Comparison of ENCODE assay signal across 28 cellular contexts in genomic region chr5:150057511-150057910, GRCh38. TPM values are rescaled to one million over a fixed set of nuclear protein-coding genes. Genes with fewer than 3 reads are reported as not detected.
DNase-seq lines count a peak whose midpoint lies in the region; ATAC-seq, FAIRE-seq and TF ChIP-seq lines count a peak whose summit lies in the region.
"Had no signal": no experiment of that assay in that cellular context is flagged by ENCODE, and none has a peak within 500 bp of the region (broad histone marks: within the 10 kb centered on the region; RNA-seq: fewer than 3 reads in every experiment).

No MANE protein-coding gene starts in this region.

- no peak overlapping the region for H3K4ac ChIP-seq in H1 (replicated peaks; ENCODE audit: insufficient read length, low read depth, low read length)

- H3K4me2 ChIP-seq in H1 (ENCODE audit: insufficient read depth in 1 of 2, low read depth in 2 of 2, low read length in 2 of 2) = peak overlapping the region; percentile 15 to 35; a peak in 2 of 4 replicates

- no peaks in the 10 kb centered on the region for H3K27me3 Mint-ChIP-seq in osteocyte (ENCODE audit: unreplicated experiment)
- H3K27me3 Mint-ChIP-seq in activated T-helper 2 cell treated with anti-CD3 and anti-CD28 coated beads, Interferon-gamma antibody, Interleukin-2, Interleukin-4, amounts not matched to agents 10 μg/mL and 5 μg/mL and 100 μg/mL, durations not matched to agents 14 hours and 24 hours and 36 hours (ENCODE audit: low read depth) = no peaks in the 10 kb centered on the region
- H3K27me3 Mint-ChIP-seq in naive thymus-derived CD8-positive, alpha-beta T cell = no peaks in the 10 kb centered on the region
- H3K27me3 Mint-ChIP-seq: activated naive CD4-positive, alpha-beta T cell treated with anti-CD3 and anti-CD28 coated beads, Interleukin-2, amount 50 U/mL, for 24 hours had no signal

- TF ChIP-seq RAD21 in H1 (IDR thresholded peaks at IDR 0.05 in 1 of 2, conservative IDR thresholded peaks at IDR 0.05 in 1 of 2; ENCODE audit: low read depth in 2 of 2, low read length in 2 of 2) = no peak

- H3K79me2 ChIP-seq in ACC112 (ENCODE audit: control insufficient read depth, insufficient read depth, low read length, unreplicated experiment) = no peaks in the 10 kb centered on the region
- no peaks in the 10 kb centered on the region for H3K79me2 ChIP-seq in H1 (ENCODE audit: control insufficient read depth in 1 of 2, insufficient read depth in 2 of 2, low read length in 2 of 2)

- H2AFZ ChIP-seq in ACC112 (ENCODE audit: low read length, unreplicated experiment) (no peak overlapping the region), H1 (ENCODE audit: low read length) (no peak overlapping the region)

- H3K23me2 ChIP-seq in H1 (ENCODE audit: low read depth, low read length) = no peaks in the 10 kb centered on the region

- no peak overlapping the region for H3K4me3 Mint-ChIP-seq in osteocyte (ENCODE audit: unreplicated experiment)
- no peak overlapping the region for H3K4me3 Mint-ChIP-seq in activated T-helper 2 cell treated with anti-CD3 and anti-CD28 coated beads, Interferon-gamma antibody, Interleukin-2, Interleukin-4, amounts not matched to agents 10 μg/mL and 5 μg/mL and 100 μg/mL, durations not matched to agents 14 hours and 24 hours and 36 hours (ENCODE audit: low read depth)
- H3K4me3 Mint-ChIP-seq in naive thymus-derived CD8-positive, alpha-beta T cell = no peak overlapping the region
- H3K4me3 Mint-ChIP-seq: activated naive CD4-positive, alpha-beta T cell treated with anti-CD3 and anti-CD28 coated beads, Interleukin-2, amount 50 U/mL, for 24 hours; activated T-cell treated with anti-CD3 and anti-CD28 coated beads, Interleukin-2, amount 50 U/mL, for 72 hours had no signal

- TF ChIP-seq EP300 in H1 (IDR thresholded peaks at IDR 0.05; ENCODE audit: borderline replicate concordance in 1 of 2, low read depth in 2 of 2, low read length in 2 of 2) = no peak

- H2BK5ac ChIP-seq in H1 (ENCODE audit: low read depth, low read length) = no peak overlapping the region

- no peak overlapping the region for H3K14ac ChIP-seq in H1 (ENCODE audit: insufficient read length)

- FAIRE-seq in H1 (lab: Jason Lieb, UNC) = no peak
- FAIRE-seq: endometrium, frontal cortex had no signal

- H4K20me1 ChIP-seq in H1 (replicated peaks in 1 of 2; ENCODE audit: control insufficient read depth in 1 of 2, insufficient read depth in 2 of 2, low read length in 2 of 2) = peaks cover 0 to 9% of the 10 kb centered on the region in 2 experiments

- no peak overlapping the region for H2BK15ac ChIP-seq in H1 (ENCODE audit: low read length)

- no peak overlapping the region for H3K18ac ChIP-seq in H1 (ENCODE audit: extremely low read depth, low read length)

- no peak overlapping the region for H3K23ac ChIP-seq in H1 (ENCODE audit: insufficient read length)

- no peak for TF ChIP-seq POLR2A in H1 (IDR thresholded peaks at IDR 0.05; ENCODE audit: control extremely low read depth in 1 of 2, low read depth in 2 of 2, low read length in 2 of 2)

- H3K36me3 ChIP-seq in ACC112 (ENCODE audit: insufficient read depth, low read length) (peaks cover 12% of the 10 kb centered on the region; the same call in 1 of the 2 replicates), H7 (replicated peaks; ENCODE audit: control insufficient read depth, insufficient read depth, low read length) (peaks cover 9% of the 10 kb centered on the region), H1 (ENCODE audit: control insufficient read depth in 2 of 4, insufficient read depth in 4 of 4, low read length in 3 of 4) (peaks cover 2 to 16% (median 5%) of the 10 kb centered on the region in 4 experiments; a peak in 5 of 8 replicates)

- no peak overlapping the region for H4K5ac ChIP-seq in H1 (ENCODE audit: insufficient read length, low read depth, low read length)

- H4K91ac ChIP-seq in H1 (replicated peaks; ENCODE audit: insufficient read length, low read length) = no peak overlapping the region

- H3K36me3 Mint-ChIP-seq in osteocyte (ENCODE audit: unreplicated experiment) = peaks cover 12% of the 10 kb centered on the region
- H3K36me3 Mint-ChIP-seq in activated T-helper 2 cell treated with anti-CD3 and anti-CD28 coated beads, Interferon-gamma antibody, Interleukin-2, Interleukin-4, amounts not matched to agents 10 μg/mL and 5 μg/mL and 100 μg/mL, durations not matched to agents 14 hours and 24 hours and 36 hours (ENCODE audit: low read depth) = peaks cover 26% of the 10 kb centered on the region
- H3K36me3 Mint-ChIP-seq in naive thymus-derived CD8-positive, alpha-beta T cell = peaks cover 0 to 16% (median 5%) of the 10 kb centered on the region in 3 donors

- H3K4me1 ChIP-seq in ACC112 (ENCODE audit: control insufficient read depth, insufficient read depth, low read length, unreplicated experiment) (peaks cover 30% of the 10 kb centered on the region), H1 (replicated peaks in 1 of 4; ENCODE audit: control insufficient read depth in 3 of 4, insufficient read depth in 4 of 4, low read length in 3 of 4) (peaks cover 0 to 6% (median 2%) of the 10 kb centered on the region in 4 experiments; a peak in 4 of 7 replicates)
- H3K4me1 ChIP-seq: ascending aorta had no signal

- no peak overlapping the region for H2BK120ac ChIP-seq in H1 (replicated peaks; ENCODE audit: low read depth, low read length)

- H3K4me1 Mint-ChIP-seq in osteocyte (ENCODE audit: unreplicated experiment) = peaks cover 24% of the 10 kb centered on the region
- H3K4me1 Mint-ChIP-seq in activated T-helper 2 cell treated with anti-CD3 and anti-CD28 coated beads, Interferon-gamma antibody, Interleukin-2, Interleukin-4, amounts not matched to agents 10 μg/mL and 5 μg/mL and 100 μg/mL, durations not matched to agents 14 hours and 24 hours and 36 hours (ENCODE audit: low read depth) = peaks cover 14% of the 10 kb centered on the region
- peaks cover 0 to 2% (median 0%) of the 10 kb centered on the region in 4 donors for H3K4me1 Mint-ChIP-seq in naive thymus-derived CD8-positive, alpha-beta T cell
- H3K4me1 Mint-ChIP-seq: activated naive CD4-positive, alpha-beta T cell treated with anti-CD3 and anti-CD28 coated beads, Interleukin-2, amount 50 U/mL, for 24 hours had no signal

- H3K27ac ChIP-seq in ACC112 (ENCODE audit: low read depth, low read length) (peak overlapping the region; percentile 70; the same call in 1 of the 2 replicates), H1 (ENCODE audit: low read depth, low read length) (no peak overlapping the region)
- H3K27ac ChIP-seq: lower lobe of right lung had no signal

- H2BK20ac ChIP-seq in H1 (ENCODE audit: low read length) = no peak overlapping the region

- TF ChIP-seq CTCF in H1 (IDR thresholded peaks at IDR 0.05; ENCODE audit: control extremely low read depth in 1 of 3, insufficient read depth in 1 of 3, low read depth in 1 of 3, low read length in 3 of 3) (no peak), osteocyte (IDR thresholded peaks at IDR 0.05) (no peak)

- CTCF ChIA-PET in H1 (lab: Charles Lee; ENCODE audit: partially characterized antibody) = interaction anchor here (0.8 to 1.8 kb wide), 5 partner anchors 9 to 104 kb away, joined by 3 to 6 read pairs (median 4); no protein-coding TSS in a partner anchor
- CTCF ChIA-PET in HEK293T (lab: Yijun Ruan, JAX) = no interaction called here

- peak; percentile 56 for DNase-seq in H7
- no peak for DNase-seq in H1 (ENCODE audit: low read depth in 1 of 2, low spot score in 2 of 2)
- no peak for DNase-seq in osteocyte (ENCODE audit: extremely low spot score, unreplicated experiment)
- no peak for DNase-seq in HEK293T (ENCODE audit: extremely low spot score)
- no peak for DNase-seq in activated T-helper 2 cell treated with anti-CD3 and anti-CD28 coated beads, Interferon-gamma antibody, Interleukin-2, Interleukin-4, amounts not matched to agents 10 μg/mL and 5 μg/mL and 100 μg/mL, durations not matched to agents 14 hours and 24 hours and 36 hours (ENCODE audit: low spot score)
- DNase-seq in naive thymus-derived CD8-positive, alpha-beta T cell = no peak
- DNase-seq: activated CD4-positive, alpha-beta T cell treated with anti-CD3 and anti-CD28 coated beads, Interleukin-2, amount 50 U/mL, for 1 hour; activated T-cell treated with anti-CD3 and anti-CD28 coated beads, Interleukin-2, amount 50 U/mL, for 72 hours; C1 segment of cervical spinal cord; central memory CD4-positive, alpha-beta T cell; dermis blood vessel endothelial cell; DND-41; kidney glomerular epithelial cell; lower lobe of right lung; NCI-H1105; NCI-H187 treated with DMSO at 0.1 percent for 48 hours; NCI-H526 treated with DMSO at 0.1 percent for 48 hours; SHP77 treated with DMSO at 0.1 percent for 48 hours; stimulated activated CD8-positive, alpha-beta memory T cell treated with anti-CD3 and anti-CD28 coated beads, Interleukin-4, amount 100 ng/mL, for 48 hours; T1000 had no signal

- no peak overlapping the region for H2AK5ac ChIP-seq in H1 (ENCODE audit: low read depth, low read length)

- no peak overlapping the region for H3K4me3 ChIP-seq in ACC112 (ENCODE audit: low read depth, low read length)
- no peak overlapping the region for H3K4me3 ChIP-seq in H7 (ENCODE audit: insufficient read depth, low read depth, low read length)
- no peak overlapping the region for H3K4me3 ChIP-seq in H1 (ENCODE audit: extremely low read depth in 1 of 4, insufficient read depth in 2 of 4, low read depth in 3 of 4, low read length in 4 of 4)
- H3K4me3 ChIP-seq: ascending aorta, lower lobe of right lung, upper lobe of left lung had no signal

- peak overlapping the region; percentile 3 for H3K27ac Mint-ChIP-seq in osteocyte (ENCODE audit: unreplicated experiment)
- no peak overlapping the region for H3K27ac Mint-ChIP-seq in activated T-helper 2 cell treated with anti-CD3 and anti-CD28 coated beads, Interferon-gamma antibody, Interleukin-2, Interleukin-4, amounts not matched to agents 10 μg/mL and 5 μg/mL and 100 μg/mL, durations not matched to agents 14 hours and 24 hours and 36 hours
- peak overlapping the region in 4 of 10 donors; percentile 4 to 38 (median 29) for H3K27ac Mint-ChIP-seq in naive thymus-derived CD8-positive, alpha-beta T cell
- H3K27ac Mint-ChIP-seq: activated T-cell treated with anti-CD3 and anti-CD28 coated beads, Interleukin-2, amount 50 U/mL, for 72 hours had no signal

- H2BK12ac ChIP-seq in H1 (ENCODE audit: low read depth, low read length) = no peak overlapping the region

- no peaks in the 10 kb centered on the region for H3K9me3 ChIP-seq in H1 (ENCODE audit: insufficient read depth in 2 of 2, low read depth in 1 of 2, low read length in 1 of 2)
- H3K9me3 ChIP-seq: ascending aorta, lower lobe of right lung, upper lobe of left lung had no signal

- H3K9ac ChIP-seq in H1 (replicated peaks in 1 of 4; ENCODE audit: extremely low read depth in 1 of 4, low read depth in 3 of 4, low read length in 3 of 4) = no peak overlapping the region; a peak in 2 of 7 replicates

- WGBS in H1 (ENCODE audit: extremely low coverage in 1 of 2, insufficient coverage in 1 of 2, insufficient read length in 1 of 2, insufficient replicate concordance in 2 of 2, low coverage in 1 of 2, low lambda C conversion rate in 2 of 2, missing lambda C conversion rate in 1 of 2), 2 experiments = 86% methylated on average over 2 of the region's 2 CpGs; no CpG with 5 or more reads in 1 of the 2 experiments

- no peaks in the 10 kb centered on the region for H3K9me3 Mint-ChIP-seq in osteocyte (ENCODE audit: unreplicated experiment)
- H3K9me3 Mint-ChIP-seq in activated T-helper 2 cell treated with anti-CD3 and anti-CD28 coated beads, Interferon-gamma antibody, Interleukin-2, Interleukin-4, amounts not matched to agents 10 μg/mL and 5 μg/mL and 100 μg/mL, durations not matched to agents 14 hours and 24 hours and 36 hours = no peaks in the 10 kb centered on the region
- no peaks in the 10 kb centered on the region for H3K9me3 Mint-ChIP-seq in naive thymus-derived CD8-positive, alpha-beta T cell
- H3K9me3 Mint-ChIP-seq: activated naive CD4-positive, alpha-beta T cell treated with anti-CD3 and anti-CD28 coated beads, Interleukin-2, amount 50 U/mL, for 24 hours; activated T-cell treated with anti-CD3 and anti-CD28 coated beads, Interleukin-2, amount 50 U/mL, for 72 hours had no signal

- POLR2A ChIA-PET in H1 (lab: Charles Lee; ENCODE audit: partially characterized antibody) (interaction anchor here (1.4 to 1.8 kb wide), 2 partner anchors 10 to 11 kb away, joined by 3 to 6 read pairs; no protein-coding TSS in a partner anchor), HEK293T (lab: Yijun Ruan, JAX) (no interaction called here)
- POLR2A ChIA-PET in naive thymus-derived CD8-positive, alpha-beta T cell (lab: Charles Lee) = no interaction called here

- no peak overlapping the region for H4K8ac ChIP-seq in H1 (ENCODE audit: extremely low read depth, insufficient read depth, low read length)

- intact Hi-C loops in activated T-helper 2 cell treated with anti-CD3 and anti-CD28 coated beads, Interferon-gamma antibody, Interleukin-2, Interleukin-4, amounts not matched to agents 10 μg/mL and 5 μg/mL and 100 μg/mL, durations not matched to agents 14 hours and 24 hours and 36 hours (cut with micrococcal nuclease) = no loop called here

- no peak for ATAC-seq in naive thymus-derived CD8-positive, alpha-beta T cell
- ATAC-seq in HG03159 (IDR thresholded peaks at IDR 0.05; ENCODE audit: unreplicated experiment) = no peak
- ATAC-seq: activated T-cell treated with anti-CD3 and anti-CD28 coated beads, Interleukin-2, amount 50 U/mL, for 72 hours; lower lobe of right lung had no signal

- H3K79me1 ChIP-seq in H1 (ENCODE audit: low read depth, low read length) = no peaks in the 10 kb centered on the region

- H3K27me3 ChIP-seq in ACC112 (ENCODE audit: insufficient read depth, low read length) = no peaks in the 10 kb centered on the region
- no peaks in the 10 kb centered on the region; the same call in 1 of the 2 replicates for H3K27me3 ChIP-seq in H7 (ENCODE audit: control insufficient read depth, insufficient read depth, low read length)
- peaks cover 0 to 2% (median 0%) of the 10 kb centered on the region in 4 experiments; a peak in 2 of 7 replicates for H3K27me3 ChIP-seq in H1 (replicated peaks in 1 of 4; ENCODE audit: control insufficient read depth in 3 of 4, extremely low read depth in 1 of 4, insufficient read depth in 3 of 4, low read length in 3 of 4)
- H3K27me3 ChIP-seq: ascending aorta, upper lobe of left lung had no signal

- H3K56ac ChIP-seq in H1 (replicated peaks; ENCODE audit: insufficient read length, low read depth, low read length) = no peak overlapping the region

RNA-seq across cellular contexts. Expression of gene CSF1R, which starts 28.8 kb away (rescaled TPM):
- not detected in 2 replicates for total RNA-seq in H7 (2014; rRNA removed; shearing (Covaris generic))
- not detected in 2 replicates for total RNA-seq in H1 (2021; fragmentation: NEBNext Ultra II Directional; extraction: Animal tissue kit (Norgen Biotek cat#: 25700))
- 0.12 TPM in 1 of 2 replicates, not detected in the other for polyA plus RNA-seq in H1 (2011; rRNA removed)
- not detected for polyA plus RNA-seq in H1 (2011; cell fraction: cytosol; rRNA removed)
- polyA plus RNA-seq in H1 (2011; cell fraction: nucleus; rRNA removed) = not detected
- 0.14 TPM in 1 of 4 replicates, not detected in the others for polyA plus RNA-seq in H1 (2012, experiment 1 of 2)
- polyA plus RNA-seq in H1 (2012, experiment 2 of 2) = 0.08 TPM
- 0.08 TPM for polyA plus RNA-seq in H1 (2013, experiment 1 of 2)
- 0.04 TPM for polyA plus RNA-seq in H1 (2013, experiment 2 of 2)
- polyA minus RNA-seq in H1 (2011; rRNA and poly(A)+ RNA removed) = not detected in 2 replicates
- not detected for polyA minus RNA-seq in H1 (2011; cell fraction: cytosol; rRNA and poly(A)+ RNA removed)
- not detected for polyA minus RNA-seq in H1 (2011; cell fraction: nucleus; rRNA and poly(A)+ RNA removed)
- 1.1 and 1.2 TPM in 2 replicates for total RNA-seq in osteocyte
- total RNA-seq in activated T-helper 2 cell treated with anti-CD3 and anti-CD28 coated beads, Interferon-gamma antibody, Interleukin-2, Interleukin-4, amounts not matched to agents 10 μg/mL and 5 μg/mL and 100 μg/mL, durations not matched to agents 14 hours and 24 hours and 36 hours = 0.18 and 0.27 TPM in 2 replicates
- 1 to 10 TPM; 1.0 to 1.5 TPM for total RNA-seq in naive thymus-derived CD8-positive, alpha-beta T cell
- polyA plus RNA-seq in naive thymus-derived CD8-positive, alpha-beta T cell = under 1 TPM; 0.07 to 0.82 (median 0.55) TPM
- total RNA-seq: dermis blood vessel endothelial cell, pulmonary artery endothelial cell had no signal

RNA-seq across cellular contexts. Expression of gene HMGXB3, which starts 57.0 kb away (rescaled TPM):
- 23.8 and 30.7 TPM in 2 replicates for total RNA-seq in H7 (2014; rRNA removed; shearing (Covaris generic))
- total RNA-seq in H1 (2021; fragmentation: NEBNext Ultra II Directional; extraction: Animal tissue kit (Norgen Biotek cat#: 25700)) = 27.5 and 28.0 TPM in 2 replicates
- 26.8 and 28.8 TPM in 2 replicates for polyA plus RNA-seq in H1 (2011; rRNA removed)
- 31.4 TPM for polyA plus RNA-seq in H1 (2011; cell fraction: cytosol; rRNA removed)
- 65.3 TPM for polyA plus RNA-seq in H1 (2011; cell fraction: nucleus; rRNA removed)
- polyA plus RNA-seq in H1 (2012, experiment 1 of 2) = 22.4 to 27.4 TPM (median 24.9 TPM) in 4 replicates
- polyA plus RNA-seq in H1 (2012, experiment 2 of 2) = 18.1 TPM
- 16.3 TPM for polyA plus RNA-seq in H1 (2013, experiment 1 of 2)
- polyA plus RNA-seq in H1 (2013, experiment 2 of 2) = 13.6 TPM
- 43.1 and 46.9 TPM in 2 replicates for polyA minus RNA-seq in H1 (2011; rRNA and poly(A)+ RNA removed)
- 19.4 TPM for polyA minus RNA-seq in H1 (2011; cell fraction: cytosol; rRNA and poly(A)+ RNA removed)
- polyA minus RNA-seq in H1 (2011; cell fraction: nucleus; rRNA and poly(A)+ RNA removed) = 42.7 TPM
- total RNA-seq in osteocyte = 54.6 and 58.6 TPM in 2 replicates
- total RNA-seq in activated T-helper 2 cell treated with anti-CD3 and anti-CD28 coated beads, Interferon-gamma antibody, Interleukin-2, Interleukin-4, amounts not matched to agents 10 μg/mL and 5 μg/mL and 100 μg/mL, durations not matched to agents 14 hours and 24 hours and 36 hours = 39.6 and 42.2 TPM in 2 replicates
- total RNA-seq in naive thymus-derived CD8-positive, alpha-beta T cell = 10 to 100 TPM; 33.8 to 36.5 TPM
- polyA plus RNA-seq in naive thymus-derived CD8-positive, alpha-beta T cell = 10 to 100 TPM in 1 of 3 donors, 1 to 10 TPM in 2; 4.6 to 13.1 (median 6.1) TPM

RNA-seq across cellular contexts. Expression of gene TIGD6, which starts 57.1 kb away (rescaled TPM):
- 3.9 and 4.4 TPM in 2 replicates for total RNA-seq in H7 (2014; rRNA removed; shearing (Covaris generic))
- total RNA-seq in H1 (2021; fragmentation: NEBNext Ultra II Directional; extraction: Animal tissue kit (Norgen Biotek cat#: 25700)) = 1.2 and 1.3 TPM in 2 replicates
- polyA plus RNA-seq in H1 (2011; rRNA removed) = 1.9 and 2.4 TPM in 2 replicates
- 1.8 TPM for polyA plus RNA-seq in H1 (2011; cell fraction: cytosol; rRNA removed)
- polyA plus RNA-seq in H1 (2011; cell fraction: nucleus; rRNA removed) = 1.9 TPM
- 1.6 to 2.0 TPM (median 1.7 TPM) in 4 replicates for polyA plus RNA-seq in H1 (2012, experiment 1 of 2)
- 0.81 TPM for polyA plus RNA-seq in H1 (2012, experiment 2 of 2)
- 1.6 TPM for polyA plus RNA-seq in H1 (2013, experiment 1 of 2)
- 1.5 TPM for polyA plus RNA-seq in H1 (2013, experiment 2 of 2)
- polyA minus RNA-seq in H1 (2011; rRNA and poly(A)+ RNA removed) = 3.7 and 4.7 TPM in 2 replicates
- polyA minus RNA-seq in H1 (2011; cell fraction: cytosol; rRNA and poly(A)+ RNA removed) = 1.5 TPM
- polyA minus RNA-seq in H1 (2011; cell fraction: nucleus; rRNA and poly(A)+ RNA removed) = 4.6 TPM
- total RNA-seq in osteocyte = 5.6 and 5.9 TPM in 2 replicates
- total RNA-seq in activated T-helper 2 cell treated with anti-CD3 and anti-CD28 coated beads, Interferon-gamma antibody, Interleukin-2, Interleukin-4, amounts not matched to agents 10 μg/mL and 5 μg/mL and 100 μg/mL, durations not matched to agents 14 hours and 24 hours and 36 hours = 2.4 and 2.6 TPM in 2 replicates
- total RNA-seq in naive thymus-derived CD8-positive, alpha-beta T cell = 1 to 10 TPM; 6.0 to 6.3 TPM
- polyA plus RNA-seq in naive thymus-derived CD8-positive, alpha-beta T cell = 1 to 10 TPM; 2.7 to 4.5 (median 3.6) TPM
